In the genomic region with DNA sequence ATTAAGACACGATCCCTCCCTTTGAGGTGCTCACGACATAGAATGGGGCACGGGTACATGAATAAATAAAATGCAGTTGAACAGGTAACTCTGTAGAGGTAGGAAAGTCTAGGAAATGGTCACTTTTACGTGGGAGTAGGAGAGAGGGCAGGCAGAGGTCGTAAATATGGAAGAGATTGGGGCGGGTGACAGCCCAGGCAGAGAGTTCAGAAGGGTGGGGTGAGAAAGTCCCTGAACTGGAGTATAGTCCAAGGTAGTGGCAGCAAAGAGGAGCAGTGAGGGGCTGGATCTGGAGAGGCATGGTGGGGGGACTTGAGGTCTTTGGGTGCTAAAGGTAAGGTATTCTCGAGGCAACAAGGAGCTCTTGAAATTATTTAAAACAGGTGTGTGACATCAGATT, we compare ENCODE assay signal across 18 cellular contexts.
DNase-seq lines count a peak whose midpoint lies in the region; ATAC-seq and TF ChIP-seq lines count a peak whose summit lies in the region.
"Had no signal": no experiment of that assay in that cellular context is flagged by ENCODE, and none has a peak within 500 bp of the region (broad histone marks: within the 10 kb centered on the region; RNA-seq: fewer than 3 reads in every experiment).

No MANE protein-coding gene starts in this region.

- H3K9me3 Mint-ChIP-seq in natural killer cell treated with Interleukin-12 subunit alpha and Interleukin-12 subunit beta and Interleukin-15 and Interleukin-18, amount 100 ng/mL, for 72 hours = peaks cover 17% of the 10 kb centered on the region
- peaks cover 6% of the 10 kb centered on the region; the same call in 1 of the 3 replicates for H3K9me3 Mint-ChIP-seq in GM23338

- peak overlapping the region; percentile 57 for H3K27ac ChIP-seq in SJCRH30
- peak overlapping the region; percentile 84 for H3K27ac ChIP-seq in left ventricle myocardium inferior (replicated peaks)
- peak overlapping the region; percentile 69 for H3K27ac ChIP-seq in stomach smooth muscle (ENCODE audit: low read length)
- no peak overlapping the region for H3K27ac ChIP-seq in GM23338 (ENCODE audit: low read depth)
- H3K27ac ChIP-seq in SK-N-SH (ENCODE audit: low read depth in 2 of 2, low read length in 1 of 2) = peak overlapping the region in 1 of 2 experiments; percentile 60; a peak in 1 of 4 replicates
- H3K27ac ChIP-seq: SK-N-MC had no signal

- WGBS in SK-N-SH (ENCODE audit: low lambda C conversion rate) = 85% methylated on average over 7 of the region's 7 CpGs

- no peak for ATAC-seq in natural killer cell treated with Interleukin-12 subunit alpha and Interleukin-12 subunit beta and Interleukin-15 and Interleukin-18, amount 100 ng/mL, for 72 hours
- ATAC-seq in GM23338 = no peak
- ATAC-seq: HepG2; stimulated activated effector memory CD8-positive, alpha-beta T cell treated with anti-CD3 and anti-CD28 coated beads, Interleukin-12 subunit alpha, Interleukin-12 subunit beta, amount 100 ng/mL, for 72 hours had no signal

- H3K36me3 Mint-ChIP-seq in natural killer cell treated with Interleukin-12 subunit alpha and Interleukin-12 subunit beta and Interleukin-15 and Interleukin-18, amount 100 ng/mL, for 72 hours = peaks cover 50% of the 10 kb centered on the region
- peaks cover 29% of the 10 kb centered on the region for H3K36me3 Mint-ChIP-seq in GM23338 (ENCODE audit: low read depth)
- H3K36me3 Mint-ChIP-seq: stimulated activated effector memory CD8-positive, alpha-beta T cell treated with anti-CD3 and anti-CD28 coated beads, Interleukin-12 subunit alpha, Interleukin-12 subunit beta, amount 100 ng/mL, for 72 hours had no signal

- no peak overlapping the region for H3K9ac ChIP-seq in stomach smooth muscle (ENCODE audit: low read length in 2 of 2)
- no peak overlapping the region for H3K9ac ChIP-seq in SK-N-SH

- TF ChIP-seq RAD21 in SK-N-SH (IDR thresholded peaks at IDR 0.05; ENCODE audit: low read length) = no peak

- peak overlapping the region; percentile 38 for H3K4me3 Mint-ChIP-seq in natural killer cell treated with Interleukin-12 subunit alpha and Interleukin-12 subunit beta and Interleukin-15 and Interleukin-18, amount 100 ng/mL, for 72 hours
- no peak overlapping the region for H3K4me3 Mint-ChIP-seq in GM23338
- H3K4me3 Mint-ChIP-seq: activated CD4-positive, alpha-beta T cell treated with anti-CD3 and anti-CD28 coated beads, Interleukin-2, amount 10 ng/mL, durations not matched to agents 7 days and 5 days; CD4-positive, alpha-beta T cell; stimulated activated effector memory CD8-positive, alpha-beta T cell treated with anti-CD3 and anti-CD28 coated beads, Interleukin-12 subunit alpha, Interleukin-12 subunit beta, amount 100 ng/mL, for 72 hours had no signal

- peak in 1 of 2 experiments; percentile 2 for DNase-seq in SJCRH30
- DNase-seq in left ventricle myocardium inferior = no peak
- DNase-seq in natural killer cell treated with Interleukin-12 subunit alpha and Interleukin-12 subunit beta and Interleukin-15 and Interleukin-18, amount 100 ng/mL, for 72 hours (ENCODE audit: low spot score) = no peak
- no peak for DNase-seq in activated effector memory CD4-positive, alpha-beta T cell treated with Interleukin-2 at 50 U/mL for 16 hours
- no peak for DNase-seq in NCI-H2081 treated with DMSO at 0.1 percent for 48 hours (lab: John Stamatoyannopoulos, UW)
- DNase-seq in GM23338 (ENCODE audit: low spot score) = no peak
- DNase-seq in SK-N-SH = no peak
- DNase-seq: activated CD4-positive, alpha-beta T cell treated with anti-CD3 and anti-CD28 coated beads, Interleukin-2, amount 10 ng/mL, durations not matched to agents 7 days and 5 days; activated naive CD4-positive, alpha-beta T cell treated with anti-CD3 and anti-CD28 coated beads, Interleukin-2, amount 50 U/mL, for 16 hours; CD4-positive, alpha-beta T cell; DMS79; effector CD8-positive, alpha-beta T cell; NCI-H187; NCI-H446 treated with DMSO at 0.1 percent for 48 hours had no signal

- H3K36me3 ChIP-seq in SJCRH30 = no peaks in the 10 kb centered on the region
- H3K36me3 ChIP-seq in left ventricle myocardium inferior = peaks cover 7% of the 10 kb centered on the region
- no peaks in the 10 kb centered on the region for H3K36me3 ChIP-seq in stomach smooth muscle (ENCODE audit: control insufficient read depth in 2 of 2, insufficient read depth in 2 of 2, low read length in 2 of 2)
- no peaks in the 10 kb centered on the region for H3K36me3 ChIP-seq in GM23338 (ENCODE audit: insufficient read depth)
- H3K36me3 ChIP-seq in SK-N-SH (replicated peaks in 1 of 2; ENCODE audit: control insufficient read depth in 1 of 2, insufficient read depth in 2 of 2, low read length in 1 of 2) = peaks cover 0 to 8% of the 10 kb centered on the region in 2 experiments

- H3K4me3 ChIP-seq in SJCRH30 = no peak overlapping the region
- no peak overlapping the region for H3K4me3 ChIP-seq in left ventricle myocardium inferior
- H3K4me3 ChIP-seq in stomach smooth muscle (ENCODE audit: low read length in 2 of 2) = no peak overlapping the region
- no peak overlapping the region for H3K4me3 ChIP-seq in GM23338
- no peak overlapping the region for H3K4me3 ChIP-seq in SK-N-SH (ENCODE audit: low read depth in 2 of 2, low read length in 1 of 2)
- H3K4me3 ChIP-seq: SK-N-MC had no signal

- no peak overlapping the region for H3K4me2 ChIP-seq in GM23338
- no peak overlapping the region for H3K4me2 ChIP-seq in SK-N-SH

- no peaks in the 10 kb centered on the region for H3F3A ChIP-seq in GM23338 (replicated peaks; ENCODE audit: low read depth)
- no peaks in the 10 kb centered on the region for H3F3A ChIP-seq in SK-N-SH (replicated peaks; ENCODE audit: insufficient read depth)

- H3K4me1 Mint-ChIP-seq in natural killer cell treated with Interleukin-12 subunit alpha and Interleukin-12 subunit beta and Interleukin-15 and Interleukin-18, amount 100 ng/mL, for 72 hours (ENCODE audit: low read depth in 2 of 2) = peaks cover 59 to 63% of the 10 kb centered on the region in 2 donors
- peaks cover 6% of the 10 kb centered on the region; the same call in 2 of the 3 replicates for H3K4me1 Mint-ChIP-seq in GM23338
- H3K4me1 Mint-ChIP-seq: activated CD4-positive, alpha-beta T cell treated with anti-CD3 and anti-CD28 coated beads, Interleukin-2, amount 10 ng/mL, durations not matched to agents 7 days and 5 days had no signal

- no peaks in the 10 kb centered on the region for H3K9me3 ChIP-seq in SJCRH30 (replicated peaks)
- H3K9me3 ChIP-seq in left ventricle myocardium inferior (replicated peaks) = peaks cover 15% of the 10 kb centered on the region
- peaks cover 2 to 5% of the 10 kb centered on the region in 2 donors for H3K9me3 ChIP-seq in stomach smooth muscle (ENCODE audit: control insufficient read depth in 2 of 2, low read length in 2 of 2)
- 0 out of 2 replicates have a peak, but pooled peaks cover 11% of the 10 kb centered on the region for H3K9me3 ChIP-seq in SK-N-SH

- intact Hi-C loops in left ventricle myocardium inferior (cut with micrococcal nuclease) = no loop called here

- peaks cover 16% of the 10 kb centered on the region for H3K4me1 ChIP-seq in SJCRH30
- H3K4me1 ChIP-seq in left ventricle myocardium inferior = peaks cover 61% of the 10 kb centered on the region
- H3K4me1 ChIP-seq in stomach smooth muscle (ENCODE audit: control insufficient read depth, insufficient read depth, low read length) = peaks cover 7% of the 10 kb centered on the region
- no peaks in the 10 kb centered on the region for H3K4me1 ChIP-seq in GM23338 (ENCODE audit: insufficient read depth)
- H3K4me1 ChIP-seq in SK-N-SH (ENCODE audit: control insufficient read depth in 1 of 2, insufficient read depth in 2 of 2, low read depth in 1 of 2, low read length in 1 of 2) = peaks cover 0 to 7% of the 10 kb centered on the region in 2 experiments; a peak in 1 of 4 replicates

- H3K27me3 ChIP-seq in SJCRH30 (no peaks in the 10 kb centered on the region), left ventricle myocardium inferior (ENCODE audit: low read depth) (no peaks in the 10 kb centered on the region), stomach smooth muscle (ENCODE audit: control insufficient read depth in 1 of 2, insufficient read depth in 2 of 2, low read length in 2 of 2) (no peaks in the 10 kb centered on the region), GM23338 (ENCODE audit: insufficient read depth) (no peaks in the 10 kb centered on the region), SK-N-SH (ENCODE audit: insufficient read depth) (no peaks in the 10 kb centered on the region)

- no peak for TF ChIP-seq EP300 in SK-N-SH (IDR thresholded peaks at IDR 0.05; ENCODE audit: borderline replicate concordance in 1 of 2, low read depth in 1 of 2, low read length in 1 of 2)

- TF ChIP-seq CTCF in left ventricle myocardium inferior (IDR thresholded peaks at IDR 0.05; ENCODE audit: borderline replicate concordance) (no peak), GM23338 (conservative IDR thresholded peaks at IDR 0.05; ENCODE audit: low read depth in 2 of 2) (no peak), SK-N-SH (IDR thresholded peaks at IDR 0.05) (no peak)

- H3K9me2 ChIP-seq in GM23338 (ENCODE audit: insufficient read depth) (no peaks in the 10 kb centered on the region), SK-N-SH (no peaks in the 10 kb centered on the region)

- CTCF ChIA-PET in SK-N-SH (lab: Yijun Ruan, JAX) = interaction anchor here (1.5 to 1.6 kb wide), 2 partner anchors 22 to 28 kb away, joined by 4 to 5 read pairs; no protein-coding TSS in a partner anchor

- H4K20me1 ChIP-seq in GM23338 (replicated peaks; ENCODE audit: insufficient read depth) = 0 out of 2 replicates have a peak, but pooled peaks cover 3% of the 10 kb centered on the region
- H4K20me1 ChIP-seq in SK-N-SH (ENCODE audit: insufficient read depth) = no peaks in the 10 kb centered on the region

- H3K27ac Mint-ChIP-seq in natural killer cell treated with Interleukin-12 subunit alpha and Interleukin-12 subunit beta and Interleukin-15 and Interleukin-18, amount 100 ng/mL, for 72 hours = peak overlapping the region; percentile 62 to 92
- no peak overlapping the region for H3K27ac Mint-ChIP-seq in GM23338
- H3K27ac Mint-ChIP-seq: activated CD4-positive, alpha-beta T cell treated with anti-CD3 and anti-CD28 coated beads, Interleukin-2, amount 10 ng/mL, durations not matched to agents 7 days and 5 days; CD4-positive, alpha-beta T cell; stimulated activated effector memory CD8-positive, alpha-beta T cell treated with anti-CD3 and anti-CD28 coated beads, Interleukin-12 subunit alpha, Interleukin-12 subunit beta, amount 100 ng/mL, for 72 hours had no signal

- POLR2A ChIA-PET in SK-N-SH (lab: Yijun Ruan, JAX) = no interaction called here

- H2AFZ ChIP-seq in GM23338 (no peak overlapping the region), SK-N-SH (ENCODE audit: low read depth) (no peak overlapping the region)

- no peaks in the 10 kb centered on the region for H3K27me3 Mint-ChIP-seq in natural killer cell treated with Interleukin-12 subunit alpha and Interleukin-12 subunit beta and Interleukin-15 and Interleukin-18, amount 100 ng/mL, for 72 hours
- H3K27me3 Mint-ChIP-seq in GM23338 (ENCODE audit: insufficient read depth, low read depth, poor library complexity) = no peaks in the 10 kb centered on the region

- H3K79me2 ChIP-seq in GM23338 (replicated peaks; ENCODE audit: insufficient read depth) = peaks cover 4% of the 10 kb centered on the region
- no peaks in the 10 kb centered on the region for H3K79me2 ChIP-seq in SK-N-SH (ENCODE audit: insufficient read depth)

TF ChIP-seq in GM23338, 12 proteins besides CTCF, POLR2A, EP300 and RAD21 (continues in another document):
- no peak for TF ChIP-seq ZNF114 (CRISPR knock-in tag; IDR thresholded peaks at IDR 0.05)

TF ChIP-seq in SK-N-SH, 30 proteins besides CTCF, POLR2A, EP300 and RAD21 (continues in another document):
- no peak for TF ChIP-seq TCF12 (IDR thresholded peaks at IDR 0.05)
